Comparison of ENCODE assay signal across 9 cellular contexts in genomic region chr3:130110622-130111169, GRCh38. TPM values are rescaled to one million over a fixed set of nuclear protein-coding genes. Genes with fewer than 3 reads are reported as not detected.
DNase-seq lines count a peak whose midpoint lies in the region; ATAC-seq, FAIRE-seq and TF ChIP-seq lines count a peak whose summit lies in the region.
"Not testable (repeated sequence)": the region's sequence is repeated elsewhere in the genome, so short reads cannot be mapped to it uniquely, and the experiment has no call there.
"Had no signal": no experiment of that assay in that cellular context is flagged by ENCODE, and none has a peak within 500 bp of the region (broad histone marks: within the 10 kb centered on the region; RNA-seq: fewer than 3 reads in every experiment).

No MANE protein-coding gene starts in this region.

- H3K4me1 ChIP-seq in BE2C; cardiac muscle cell (ENCODE audit: low read depth): not testable (repeated sequence)

- TF ChIP-seq CTCF in BE2C (IDR thresholded peaks at IDR 0.05; ENCODE audit: low read depth, low read length); bronchial epithelial cell (IDR thresholded peaks at IDR 0.05; ENCODE audit: insufficient read depth, low read length, severe bottlenecking); cardiac muscle cell (IDR thresholded peaks at IDR 0.05; ENCODE audit: low read depth, low read length): not testable (repeated sequence)

- H3K27ac ChIP-seq in cardiac muscle cell = peak overlapping the region; percentile 53

- ATAC-seq in naive B cell (ENCODE audit: low read depth in 2 of 2) = not testable (repeated sequence)

- not testable (repeated sequence) for H3K36me3 ChIP-seq in BE2C; bronchial epithelial cell (ENCODE audit: control insufficient read depth, insufficient read depth, low read length); cardiac muscle cell

- H3K4me3 ChIP-seq in BE2C (ENCODE audit: low read depth, low read length) = peak overlapping the region; percentile 85
- H3K4me3 ChIP-seq in bronchial epithelial cell (ENCODE audit: low read depth, low read length) = peak overlapping the region; percentile 78
- H3K4me3 ChIP-seq in cardiac muscle cell = peak overlapping the region; percentile 91

- not testable (repeated sequence) for H3K36me3 Mint-ChIP-seq in naive B cell

- H3K27me3 ChIP-seq in BE2C; bronchial epithelial cell (ENCODE audit: control insufficient read depth, insufficient read depth, low read length); cardiac muscle cell: not testable (repeated sequence)

- peak; percentile 79 for DNase-seq in BE2C
- peak; percentile 34 for DNase-seq in HK-2 (ENCODE audit: unreplicated experiment)
- DNase-seq in NCI-H69 (lab: John Stamatoyannopoulos, UW) = peak; percentile 6
- peak; percentile 37 for DNase-seq in activated CD4-positive, alpha-beta T cell treated with anti-CD3 and anti-CD28 coated beads for 48 hours
- DNase-seq in bronchial epithelial cell (ENCODE audit: low read depth) = peak; percentile 65
- DNase-seq in cardiac muscle cell (ENCODE audit: low read depth in 1 of 2, low spot score in 1 of 2) = peak in 1 of 2 donors; percentile 54
- DNase-seq in naive B cell = peak; percentile 24
- DNase-seq in stimulated activated CD8-positive, alpha-beta memory T cell treated with anti-CD3 and anti-CD28 coated beads, Interleukin-4, amount 100 ng/mL, for 48 hours = peak; percentile 35

- not testable (repeated sequence) for H3K27me3 Mint-ChIP-seq in naive B cell

- not testable (repeated sequence) for H3K9me3 Mint-ChIP-seq in naive B cell

- not testable (repeated sequence) for H3K9me3 ChIP-seq in BE2C; cardiac muscle cell (ENCODE audit: low read depth)

- H3K4me3 Mint-ChIP-seq in naive B cell = peak overlapping the region; percentile 90 to 100 (median 98)

- FAIRE-seq in bronchial epithelial cell (lab: Jason Lieb, UNC) = not testable (repeated sequence)

- peak overlapping the region; percentile 76 to 100 (median 100) for H3K27ac Mint-ChIP-seq in naive B cell

- H3K4me1 Mint-ChIP-seq in naive B cell = peaks cover 21 to 31% (median 25%) of the 10 kb centered on the region in 3 donors

RNA-seq across cellular contexts. Expression of gene ALG1L2, which starts 29.1 kb away (rescaled TPM):
- polyA plus RNA-seq in BE2C (2012; ENCODE audit: insufficient read depth, insufficient read length, low read depth) = not detected
- not detected in 2 replicates for total RNA-seq in bronchial epithelial cell
- total RNA-seq in cardiac muscle cell = not detected in 2 replicates
- polyA plus RNA-seq in cardiac muscle cell = 2.6 and 3.4 TPM in 2 replicates
- 1 to 10 TPM in 1 of 6 donors, under 1 TPM in 3, not detected in 2; 0.33 to 1.3 (median 0.50) TPM for polyA plus RNA-seq in naive B cell (ENCODE audit: low read depth in 6 of 6)
- total RNA-seq: pulmonary artery endothelial cell had no signal
